In the genomic region with DNA sequence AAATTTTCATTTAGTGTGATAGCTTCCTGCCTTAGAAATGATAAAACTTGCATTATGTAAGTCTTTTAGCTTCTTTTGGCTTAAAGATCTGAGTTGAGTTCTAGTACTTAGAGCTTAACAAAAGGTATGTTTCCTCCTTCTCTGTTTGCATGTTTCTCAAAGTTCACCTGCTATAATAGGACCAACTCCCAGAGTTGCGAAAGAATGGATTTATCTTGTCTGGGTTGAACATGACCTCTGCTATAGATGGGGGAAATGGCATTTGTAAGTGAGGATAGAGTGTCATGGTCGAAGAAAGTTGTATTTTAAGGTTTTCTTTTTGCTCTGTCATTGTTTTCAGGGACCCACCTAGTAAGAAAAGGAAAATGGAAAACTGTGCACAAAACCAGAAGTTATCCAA, we compare ENCODE assay signal across 27 cellular contexts. TPM values are rescaled to one million over a fixed set of nuclear protein-coding genes. Genes with fewer than 3 reads are reported as not detected.
"Had no signal": no experiment of that assay in that cellular context is flagged by ENCODE, and none has a peak within 500 bp of the region (broad histone marks: within the 10 kb centered on the region; RNA-seq: fewer than 3 reads in every experiment).

No MANE protein-coding gene starts in this region.

- DNase-seq: activated CD4-positive, alpha-beta memory T cell treated with anti-CD3 and anti-CD28 coated beads for 36 hours; activated CD4-positive, alpha-beta T cell treated with anti-CD3 and anti-CD28 coated beads for 4 hours; activated CD4-positive, alpha-beta T cell treated with anti-CD3 and anti-CD28 coated beads, Interleukin-2, amount 50 U/mL, for 1 hour; activated naive CD4-positive, alpha-beta T cell treated with anti-CD3 and anti-CD28 coated beads, Interleukin-2, amount 10 ng/mL, durations not matched to agents 7 days and 5 days; activated T-cell treated with anti-CD3 and anti-CD28 coated beads, Interleukin-2, amount 50 U/mL, for 4 hours; amygdala; Kasumi-1; KG1; MG63; NCI-H1048; NCI-H1105 treated with DMSO at 0.1 percent for 48 hours; NCI-H1436; NCI-H1694; NCI-H1930; NCI-H2081 treated with DMSO at 0.1 percent for 48 hours; NCI-H345; NCI-H524 treated with DMSO at 0.1 percent for 48 hours; SHP77; SJCRH30; SK-N-SH had no signal

- ATAC-seq: activated T-cell treated with anti-CD3 and anti-CD28 coated beads, Interleukin-2, amount 50 U/mL, for 4 hours; Panc1 had no signal

- H3K4me3 Mint-ChIP-seq: activated CD4-positive, alpha-beta memory T cell treated with anti-CD3 and anti-CD28 coated beads for 36 hours; activated naive CD4-positive, alpha-beta T cell treated with anti-CD3 and anti-CD28 coated beads, Interleukin-2, amount 10 ng/mL, durations not matched to agents 7 days and 5 days; activated naive CD8-positive, alpha-beta T cell; activated T-cell treated with anti-CD3 and anti-CD28 coated beads, Interleukin-2, amount 50 U/mL, for 4 hours; activated T-helper 1 cell treated with anti-CD3 and anti-CD28 coated beads, Interleukin-12 subunit alpha, Interleukin-12 subunit beta, Interleukin-2, Interleukin-4 antibody, amounts not matched to agents 30 ng/mL and 10 ng/mL and 1 ng/mL, durations not matched to agents 14 hours and 24 hours and 36 hours; central memory CD8-positive, alpha-beta T cell; T-helper 1 cell treated with Interleukin-12 subunit alpha and Interleukin-12 subunit beta and Interleukin-4 antibody, amounts not matched to agents 30 μg/mL and 1 μg/mL, for 36 hours; T-helper 2 cell treated with Interferon-gamma antibody and Interleukin-4, amounts not matched to agents 5 μg/mL and 100 μg/mL, for 36 hours had no signal

- H3K27ac Mint-ChIP-seq: activated CD4-positive, alpha-beta memory T cell treated with anti-CD3 and anti-CD28 coated beads for 36 hours; activated naive CD4-positive, alpha-beta T cell treated with anti-CD3 and anti-CD28 coated beads, Interleukin-2, amount 10 ng/mL, durations not matched to agents 7 days and 5 days; activated naive CD8-positive, alpha-beta T cell; activated T-helper 1 cell treated with anti-CD3 and anti-CD28 coated beads, Interleukin-12 subunit alpha, Interleukin-12 subunit beta, Interleukin-2, Interleukin-4 antibody, amounts not matched to agents 30 ng/mL and 10 ng/mL and 1 ng/mL, durations not matched to agents 14 hours and 24 hours and 36 hours; T-helper 1 cell treated with Interleukin-12 subunit alpha and Interleukin-12 subunit beta and Interleukin-4 antibody, amounts not matched to agents 30 μg/mL and 1 μg/mL, for 36 hours; T-helper 2 cell treated with Interferon-gamma antibody and Interleukin-4, amounts not matched to agents 5 μg/mL and 100 μg/mL, for 36 hours had no signal

- H3K27me3 Mint-ChIP-seq: activated CD4-positive, alpha-beta memory T cell treated with anti-CD3 and anti-CD28 coated beads for 36 hours; activated naive CD4-positive, alpha-beta T cell treated with anti-CD3 and anti-CD28 coated beads, Interleukin-2, amount 10 ng/mL, durations not matched to agents 7 days and 5 days; activated naive CD8-positive, alpha-beta T cell; central memory CD8-positive, alpha-beta T cell had no signal

- H3K9me3 Mint-ChIP-seq: activated CD4-positive, alpha-beta memory T cell treated with anti-CD3 and anti-CD28 coated beads for 36 hours; activated naive CD4-positive, alpha-beta T cell treated with anti-CD3 and anti-CD28 coated beads, Interleukin-2, amount 10 ng/mL, durations not matched to agents 7 days and 5 days; activated T-cell treated with anti-CD3 and anti-CD28 coated beads, Interleukin-2, amount 50 U/mL, for 4 hours; activated T-helper 1 cell treated with anti-CD3 and anti-CD28 coated beads, Interleukin-12 subunit alpha, Interleukin-12 subunit beta, Interleukin-2, Interleukin-4 antibody, amounts not matched to agents 30 ng/mL and 10 ng/mL and 1 ng/mL, durations not matched to agents 14 hours and 24 hours and 36 hours; central memory CD8-positive, alpha-beta T cell; T-helper 1 cell treated with Interleukin-12 subunit alpha and Interleukin-12 subunit beta and Interleukin-4 antibody, amounts not matched to agents 30 μg/mL and 1 μg/mL, for 36 hours; T-helper 2 cell treated with Interferon-gamma antibody and Interleukin-4, amounts not matched to agents 5 μg/mL and 100 μg/mL, for 36 hours had no signal

RNA-seq across cellular contexts. Expression of gene C16orf46, which starts 34.2 kb away (rescaled TPM):
- total RNA-seq: ascending aorta had no signal

RNA-seq across cellular contexts. Expression of gene CENPN, which starts 35.8 kb away (rescaled TPM):
- total RNA-seq: ascending aorta had no signal
